20 cellular contexts compared by ENCODE assay signal in genomic region chr6:25248100-25248499, GRCh38. TPM values are rescaled to one million over a fixed set of nuclear protein-coding genes. Genes with fewer than 3 reads are reported as not detected.
DNase-seq lines count a peak whose midpoint lies in the region; ATAC-seq, FAIRE-seq and TF ChIP-seq lines count a peak whose summit lies in the region.
"Had no signal": no experiment of that assay in that cellular context is flagged by ENCODE, and none has a peak within 500 bp of the region (broad histone marks: within the 10 kb centered on the region; RNA-seq: fewer than 3 reads in every experiment).

No MANE protein-coding gene starts in this region.

- WGBS in psoas muscle, 3 donors: 93 to 100% (median 98%) methylated on average over 1 of the region's 1 CpG

- H3K27me3 ChIP-seq in psoas muscle (ENCODE audit: insufficient read depth in 3 of 3, low read length in 2 of 3): no peaks in the 10 kb centered on the region
- H3K27me3 ChIP-seq: colonic mucosa, pancreas had no signal

- H3K4me3 ChIP-seq in astrocyte of the cerebellum (ENCODE audit: low read depth, low read length) (no peak overlapping the region), psoas muscle (no peak overlapping the region)
- H3K4me3 ChIP-seq: colonic mucosa, pancreas had no signal

- no peak for FAIRE-seq in D721Med (lab: Jason Lieb, UNC)

- no peak overlapping the region for H3K4me3 Mint-ChIP-seq in HFFc6
- no peak overlapping the region for H3K4me3 Mint-ChIP-seq in activated CD4-positive, alpha-beta T cell treated with anti-CD3 and anti-CD28 coated beads, Interleukin-2, amount 10 ng/mL, durations not matched to agents 24 days and 14 days

- H3K27ac ChIP-seq in psoas muscle: no peak overlapping the region
- H3K27ac ChIP-seq: colonic mucosa, epithelial cell of prostate, pancreas had no signal

- DNase-seq in ACHN (peak; percentile 9), HFFc6 (peak; percentile 76), astrocyte of the cerebellum (ENCODE audit: low read depth) (peak; percentile 75), hepatic stellate cell (ENCODE audit: low spot score) (peak; percentile 65), psoas muscle (no peak), D721Med (ENCODE audit: insufficient read length, low spot score) (no peak)
- no peak for DNase-seq in activated CD4-positive, alpha-beta T cell treated with anti-CD3 and anti-CD28 coated beads, Interleukin-2, amount 10 ng/mL, durations not matched to agents 24 days and 14 days
- DNase-seq: activated CD4-positive, alpha-beta T cell treated with anti-CD3 and anti-CD28 coated beads, Interleukin-2, amount 50 U/mL, for 48 hours; activated T-cell treated with anti-CD3 and anti-CD28 coated beads, Interleukin-2, amount 50 U/mL, for 48 hours; Calu3; colonic mucosa; hypothalamus; Kasumi-1; left cardiac atrium; NCI-H524; OCI-M1; pancreas; stimulated activated naive CD4-positive, alpha-beta T cell treated with Interleukin-2 at 50 U/mL for 16 hours had no signal

- H3K27ac Mint-ChIP-seq in HFFc6: peak overlapping the region; percentile 62
- no peak overlapping the region for H3K27ac Mint-ChIP-seq in activated CD4-positive, alpha-beta T cell treated with anti-CD3 and anti-CD28 coated beads, Interleukin-2, amount 10 ng/mL, durations not matched to agents 24 days and 14 days

- H3K4me1 ChIP-seq in psoas muscle: no peaks in the 10 kb centered on the region
- H3K4me1 ChIP-seq: colonic mucosa, pancreas had no signal

- H3K36me3 Mint-ChIP-seq in HFFc6 (ENCODE audit: low read depth): no peaks in the 10 kb centered on the region
- no peaks in the 10 kb centered on the region for H3K36me3 Mint-ChIP-seq in activated CD4-positive, alpha-beta T cell treated with anti-CD3 and anti-CD28 coated beads, Interleukin-2, amount 10 ng/mL, durations not matched to agents 24 days and 14 days (ENCODE audit: low read depth)

- no peaks in the 10 kb centered on the region for H3K36me3 ChIP-seq in psoas muscle (ENCODE audit: insufficient read depth in 1 of 2, low read depth in 1 of 2)
- H3K36me3 ChIP-seq: colonic mucosa, pancreas had no signal

- ATAC-seq in HG03520 (IDR thresholded peaks at IDR 0.05; ENCODE audit: unreplicated experiment) (no peak), psoas muscle (no peak)
- ATAC-seq: left cardiac atrium, pancreas had no signal

- intact Hi-C loops in psoas muscle (cut with DNase I): no loop called here
- intact Hi-C loops in activated CD4-positive, alpha-beta T cell treated with anti-CD3 and anti-CD28 coated beads, Interleukin-2, amount 10 ng/mL, durations not matched to agents 24 days and 14 days (cut with micrococcal nuclease): no loop called here

- TF ChIP-seq CTCF in HFFc6 (IDR thresholded peaks at IDR 0.05) (no peak), astrocyte of the cerebellum (IDR thresholded peaks at IDR 0.05; ENCODE audit: low read depth, low read length, missing control alignments) (no peak), psoas muscle (IDR thresholded peaks at IDR 0.05) (no peak), D721Med (IDR thresholded peaks at IDR 0.05; ENCODE audit: insufficient read depth, missing control alignments) (no peak)

- in situ Hi-C loops in ACHN (cut with HindIII; ENCODE audit: low pct_ligation_motif_present, low pct_unique_long_range_greater_than_20kb, low sequenced_read_pairs) (no loop called here), astrocyte of the cerebellum (cut with HindIII; ENCODE audit: low sequenced_read_pairs) (no loop called here)

- H3K9me3 Mint-ChIP-seq in HFFc6: no peaks in the 10 kb centered on the region
- H3K9me3 Mint-ChIP-seq in activated CD4-positive, alpha-beta T cell treated with anti-CD3 and anti-CD28 coated beads, Interleukin-2, amount 10 ng/mL, durations not matched to agents 24 days and 14 days: no peaks in the 10 kb centered on the region

- no peaks in the 10 kb centered on the region for H3K9me3 ChIP-seq in psoas muscle
- H3K9me3 ChIP-seq: colonic mucosa, pancreas had no signal

- peaks cover 32% of the 10 kb centered on the region for H3K4me1 Mint-ChIP-seq in HFFc6 (ENCODE audit: low read depth)
- peaks cover 16% of the 10 kb centered on the region for H3K4me1 Mint-ChIP-seq in activated CD4-positive, alpha-beta T cell treated with anti-CD3 and anti-CD28 coated beads, Interleukin-2, amount 10 ng/mL, durations not matched to agents 24 days and 14 days

- no peaks in the 10 kb centered on the region for H3K27me3 Mint-ChIP-seq in HFFc6 (ENCODE audit: insufficient read depth)
- peaks cover 2% of the 10 kb centered on the region for H3K27me3 Mint-ChIP-seq in activated CD4-positive, alpha-beta T cell treated with anti-CD3 and anti-CD28 coated beads, Interleukin-2, amount 10 ng/mL, durations not matched to agents 24 days and 14 days

RNA-seq across cellular contexts. Expression of gene CARMIL1, which starts 31.1 kb away (rescaled TPM):
- total RNA-seq in HFFc6 (2021; fragmentation: NEBNext Ultra II Directional; extraction: Animal tissue kit (Norgen Biotek cat#: 25700)): 10 to 100 TPM; 12.2 to 15.6 (median 13.7) TPM
- 1 to 10 TPM in 1 of 4 donors, under 1 TPM in 3; 0.34 to 1.0 (median 0.81) TPM for total RNA-seq in psoas muscle
- polyA plus RNA-seq in psoas muscle: under 1 TPM; 0.11 to 0.83 (median 0.44) TPM
- 1.4 and 1.6 TPM in 2 replicates for total RNA-seq in activated CD4-positive, alpha-beta T cell treated with anti-CD3 and anti-CD28 coated beads, Interleukin-2, amount 10 ng/mL, durations not matched to agents 24 days and 14 days

Comparison
In these comparisons a context has a peak if more than half of its experiments do, and no peak if none do; other contexts are left out.
1. DNase-seq: peak in ACHN (single experiment), HFFc6 (single experiment), astrocyte of the cerebellum (single experiment) and hepatic stellate cell (single experiment); none in psoas muscle (0 of 2), D721Med (single experiment) and activated CD4-positive, alpha-beta T cell treated with anti-CD3 and anti-CD28 coated beads, Interleukin-2, amount 10 ng/mL, durations not matched to agents 24 days and 14 days (single experiment).